ENCODE assay signal across 23 cellular contexts in genomic region chr17:65885484-65885883, GRCh38.
DNase-seq lines count a peak whose midpoint lies in the region; ATAC-seq, FAIRE-seq and TF ChIP-seq lines count a peak whose summit lies in the region.
"Had no signal": no experiment of that assay in that cellular context is flagged by ENCODE, and none has a peak within 500 bp of the region (broad histone marks: within the 10 kb centered on the region; RNA-seq: fewer than 3 reads in every experiment).

No MANE protein-coding gene starts in this region.

- peak; percentile 34; the same call in 2 of the 3 replicates for ATAC-seq in GM12878
- ATAC-seq in HG03025 (IDR thresholded peaks at IDR 0.05; ENCODE audit: low FRiP score, unreplicated experiment): no peak
- ATAC-seq: CD8-positive, alpha-beta T cell; Right ventricle myocardium inferior had no signal

- no peak overlapping the region for H3K27ac Mint-ChIP-seq in MCF 10A (ENCODE audit: low read depth, unreplicated experiment)
- H3K27ac Mint-ChIP-seq: CD8-positive, alpha-beta T cell had no signal

- CTCF ChIA-PET in MCF 10A (lab: Yijun Ruan, JAX) (interaction anchor here (0.6 kb wide), 1 partner anchor 764 kb away, joined by 3 read pairs; no protein-coding TSS in a partner anchor), GM12878 (lab: Yijun Ruan, JAX) (interaction anchor here (1.5 kb wide), 1 partner anchor 88 kb away, joined by 4 read pairs; no protein-coding TSS in a partner anchor)

- intact Hi-C loops in MCF 10A (cut with micrococcal nuclease): no loop called here
- intact Hi-C loops in breast epithelium (cut with DNase I; ENCODE audit: low total_unique reads): no loop called here
- intact Hi-C loops in GM12878 (cut with micrococcal nuclease; ENCODE audit: unreplicated experiment): no loop called here

- no TSS peak for BruUV-seq in MCF 10A (replicated peaks; lab: Mats Ljungman, UMichigan)
- BruUV-seq in GM12878 (replicated peaks; lab: Mats Ljungman, UMichigan): no TSS peak

- H3K27me3 ChIP-seq in breast epithelium (no peaks in the 10 kb centered on the region), GM12878 (replicated peaks in 1 of 2; ENCODE audit: control insufficient read depth in 2 of 2, insufficient read depth in 2 of 2, low read length in 1 of 2) (no peaks in the 10 kb centered on the region), brain microvascular endothelial cell (replicated peaks) (no peaks in the 10 kb centered on the region)
- H3K27me3 ChIP-seq: BLaER1 treated with 17β-estradiol and CSF1 and Interleukin-3, amounts not matched to agents 10 nM and 100 nM had no signal

- SMC1A ChIA-PET in GM12878 (lab: Charles Lee; ENCODE audit: uncharacterized antibody, unreplicated experiment): interaction anchor here (0.5 to 1.8 kb wide), 4 partner anchors 13 to 379 kb away, joined by 3 to 7 read pairs (median 4); no protein-coding TSS in a partner anchor

- FAIRE-seq in GM12878 (lab: Jason Lieb, UNC): no peak
- FAIRE-seq: GM19239, RCC 7860 had no signal

- H3K9ac ChIP-seq in GM12878 (ENCODE audit: control insufficient read depth, insufficient read depth, low read length): no peak overlapping the region
- H3K9ac ChIP-seq: BLaER1 treated with 17β-estradiol and CSF1 and Interleukin-3, amounts not matched to agents 10 nM and 100 nM had no signal

- no peak overlapping the region for H2AFZ ChIP-seq in GM12878 (ENCODE audit: control insufficient read depth, low read depth, low read length)

- no peak for TF ChIP-seq EP300 in GM12878 (IDR thresholded peaks at IDR 0.05; ENCODE audit: borderline replicate concordance in 1 of 2, control insufficient read depth in 1 of 2, low read depth in 2 of 2, low read length in 2 of 2)

- no peak for TF ChIP-seq POLR2A in breast epithelium (IDR thresholded peaks at IDR 0.05)
- no peak for TF ChIP-seq POLR2A in GM12878 (IDR thresholded peaks at IDR 0.05; ENCODE audit: low read depth, low read length)

- POLR2A ChIA-PET in MCF 10A (lab: Yijun Ruan, JAX) (interaction anchor here (0.6 to 1.6 kb wide), 3 partner anchors 11 to 88 kb away, joined by 3 to 6 read pairs (median 4); no protein-coding TSS in a partner anchor), GM12878 (lab: Charles Lee) (no interaction called here)

- no peaks in the 10 kb centered on the region for H3K9me3 Mint-ChIP-seq in MCF 10A (ENCODE audit: unreplicated experiment)
- H3K9me3 Mint-ChIP-seq: CD8-positive, alpha-beta T cell had no signal

- H3K4me2 ChIP-seq in GM12878 (ENCODE audit: control insufficient read depth, insufficient read depth): no peak overlapping the region
- H3K4me2 ChIP-seq: BLaER1 treated with 17β-estradiol and CSF1 and Interleukin-3, amounts not matched to agents 10 nM and 100 nM had no signal

- H3K36me3 Mint-ChIP-seq in MCF 10A (ENCODE audit: insufficient read depth, unreplicated experiment): no peaks in the 10 kb centered on the region
- H3K36me3 Mint-ChIP-seq: CD8-positive, alpha-beta T cell had no signal

- H3K9me3 ChIP-seq in breast epithelium (no peaks in the 10 kb centered on the region), GM12878 (replicated peaks; ENCODE audit: control insufficient read depth, insufficient read depth, low read length) (no peaks in the 10 kb centered on the region)
- H3K9me3 ChIP-seq: BLaER1 treated with 17β-estradiol and CSF1 and Interleukin-3, amounts not matched to agents 10 nM and 100 nM had no signal

- DNase-seq in MCF 10A (ENCODE audit: unreplicated experiment): peak; percentile 1
- no peak for DNase-seq in breast epithelium (ENCODE audit: low spot score in 2 of 2)
- no peak for DNase-seq in GM12878 (ENCODE audit: low read depth, low spot score)
- DNase-seq in fibroblast of mammary gland (ENCODE audit: low read depth): peak; percentile 4
- no peak for DNase-seq in brain microvascular endothelial cell
- no peak for DNase-seq in NCI-H2081 (lab: John Stamatoyannopoulos, UW)
- DNase-seq in NCI-H2196 (lab: John Stamatoyannopoulos, UW; ENCODE audit: unreplicated experiment): no peak
- DNase-seq: 8988T; Calu3; CD8-positive, alpha-beta T cell; HCEC 1CT; Kasumi-1; MM.1S; NCI-H1092 treated with DMSO at 0.1 percent for 48 hours; NCI-H146; NCI-H2029 treated with DMSO at 0.1 percent for 48 hours; NCI-H510A; NCI-H774 had no signal

- in situ Hi-C loops in GM12878 (cut with MboI) (no loop called here), brain microvascular endothelial cell (cut with HindIII; ENCODE audit: low pct_ligation_motif_present, low sequenced_read_pairs) (no loop called here)

- no peak for TF ChIP-seq RAD21 in GM12878 (IDR thresholded peaks at IDR 0.05; ENCODE audit: insufficient read depth, low read depth, low read length)

- no peak overlapping the region for H3K4me3 Mint-ChIP-seq in MCF 10A (ENCODE audit: unreplicated experiment)
- H3K4me3 Mint-ChIP-seq: CD8-positive, alpha-beta T cell had no signal

- no peak overlapping the region for H3K4me3 ChIP-seq in breast epithelium
- no peak overlapping the region for H3K4me3 ChIP-seq in GM12878
- H3K4me3 ChIP-seq in fibroblast of mammary gland (ENCODE audit: control insufficient read depth, low read depth, low read length): no peak overlapping the region
- no peak overlapping the region for H3K4me3 ChIP-seq in brain microvascular endothelial cell (ENCODE audit: low read depth, low read length)
- H3K4me3 ChIP-seq: BLaER1 treated with 17β-estradiol and CSF1 and Interleukin-3, amounts not matched to agents 10 nM and 100 nM had no signal

- no peaks in the 10 kb centered on the region for H3K36me3 ChIP-seq in breast epithelium
- no peaks in the 10 kb centered on the region for H3K36me3 ChIP-seq in GM12878 (ENCODE audit: control insufficient read depth in 2 of 2, insufficient read depth in 2 of 2, low read length in 1 of 2)
- no peaks in the 10 kb centered on the region for H3K36me3 ChIP-seq in brain microvascular endothelial cell (replicated peaks)
- H3K36me3 ChIP-seq: BLaER1 treated with 17β-estradiol and CSF1 and Interleukin-3, amounts not matched to agents 10 nM and 100 nM had no signal

- H3K4me1 ChIP-seq in breast epithelium: no peaks in the 10 kb centered on the region
- H3K4me1 ChIP-seq in GM12878 (ENCODE audit: control insufficient read depth, insufficient read depth, low read length): no peaks in the 10 kb centered on the region
- H3K4me1 ChIP-seq: BLaER1 treated with 17β-estradiol and CSF1 and Interleukin-3, amounts not matched to agents 10 nM and 100 nM had no signal

- H3K79me2 ChIP-seq in GM12878 (ENCODE audit: control insufficient read depth, insufficient read depth, low read length): no peaks in the 10 kb centered on the region

- 0% methylated on average over 2 of the region's 2 CpGs for WGBS in GM12878 (ENCODE audit: insufficient coverage, insufficient replicate concordance, low lambda C conversion rate, missing lambda C conversion rate)

- RAD21 ChIA-PET in GM12878 (lab: Charles Lee; ENCODE audit: unreplicated experiment): no interaction called here

- H4K20me1 ChIP-seq in GM12878 (ENCODE audit: control insufficient read depth, insufficient read depth): no peaks in the 10 kb centered on the region
- H4K20me1 ChIP-seq: BLaER1 treated with 17β-estradiol and CSF1 and Interleukin-3, amounts not matched to agents 10 nM and 100 nM had no signal

- no peaks in the 10 kb centered on the region for H3K4me1 Mint-ChIP-seq in MCF 10A (ENCODE audit: insufficient read depth, unreplicated experiment)

- no peak overlapping the region for H3K27ac ChIP-seq in breast epithelium
- H3K27ac ChIP-seq in GM12878 (ENCODE audit: control insufficient read depth, insufficient read depth): no peak overlapping the region
- no peak overlapping the region for H3K27ac ChIP-seq in brain microvascular endothelial cell
- H3K27ac ChIP-seq: BLaER1 treated with 17β-estradiol and CSF1 and Interleukin-3, amounts not matched to agents 10 nM and 100 nM had no signal

- H3K27me3 Mint-ChIP-seq in MCF 10A (ENCODE audit: insufficient read depth, unreplicated experiment): no peaks in the 10 kb centered on the region

- no peak for TF ChIP-seq CTCF in MCF 10A (IDR thresholded peaks at IDR 0.05; ENCODE audit: unreplicated experiment)
- no peak for TF ChIP-seq CTCF in breast epithelium (IDR thresholded peaks at IDR 0.05)
- no peak for TF ChIP-seq CTCF in GM12878 (IDR thresholded peaks at IDR 0.05 in 2 of 3, conservative IDR thresholded peaks at IDR 0.05 in 1 of 3; ENCODE audit: control insufficient read depth in 2 of 3, extremely low read depth in 1 of 3, insufficient read depth in 1 of 3, low read depth in 3 of 3, low read length in 3 of 3)
- TF ChIP-seq CTCF in fibroblast of mammary gland (conservative IDR thresholded peaks at IDR 0.05; ENCODE audit: control insufficient read depth, insufficient read depth, low read depth, low read length): no peak
- TF ChIP-seq CTCF in brain microvascular endothelial cell (IDR thresholded peaks at IDR 0.05; ENCODE audit: low read depth, low read length, missing control alignments): no peak

TF ChIP-seq in GM12878, 131 proteins besides CTCF, POLR2A, EP300 and RAD21:
- TF ChIP-seq EZH2 (IDR thresholded peaks at IDR 0.05; ENCODE audit: borderline replicate concordance, control insufficient read depth, low read depth, low read length) (no peak), ATF7 (IDR thresholded peaks at IDR 0.05; ENCODE audit: low read depth) (no peak), EGR1 (IDR thresholded peaks at IDR 0.05; ENCODE audit: borderline replicate concordance in 1 of 2, low read depth in 2 of 2, low read length in 2 of 2) (no peak), ZSCAN29 (IDR thresholded peaks at IDR 0.05) (no peak)

Comparison
In these comparisons a context has a peak if more than half of its experiments do, and no peak if none do; other contexts are left out.
1. DNase-seq: peak in MCF 10A (single experiment) and fibroblast of mammary gland (single experiment); none in breast epithelium (0 of 2), GM12878 (single experiment), brain microvascular endothelial cell (single experiment), NCI-H2081 (0 of 2) and NCI-H2196 (single experiment).